ENCODE assay signal across 8 cellular contexts in genomic region chr19:36009220-36009619, GRCh38. TPM values are rescaled to one million over a fixed set of nuclear protein-coding genes. Genes with fewer than 3 reads are reported as not detected.
DNase-seq lines count a peak whose midpoint lies in the region; ATAC-seq, FAIRE-seq and TF ChIP-seq lines count a peak whose summit lies in the region.

No MANE protein-coding gene starts in this region.

- peak overlapping the region; percentile 89 for H3K4me3 Mint-ChIP-seq in Caco-2 (ENCODE audit: unreplicated experiment)

- H3K9me3 ChIP-seq in Caco-2: no peaks in the 10 kb centered on the region
- no peaks in the 10 kb centered on the region for H3K9me3 ChIP-seq in HepG2 (ENCODE audit: low read length)

- H3K9ac ChIP-seq in HepG2 (ENCODE audit: insufficient read depth, low read depth, low read length): no peak overlapping the region

- in situ Hi-C loops in HepG2 (cut with HindIII; ENCODE audit: extremely low pct_ligation_motif_present, low pct_unique_long_range_greater_than_20kb): no loop called here

- peaks cover 2% of the 10 kb centered on the region for H3K36me3 ChIP-seq in Caco-2 (ENCODE audit: control insufficient read depth, insufficient read depth, low read length)
- H3K36me3 ChIP-seq in HepG2 (replicated peaks in 1 of 2; ENCODE audit: control insufficient read depth in 1 of 2, insufficient read depth in 2 of 2, low read length in 2 of 2): peaks cover 0 to 4% of the 10 kb centered on the region in 2 experiments; a peak in 2 of 5 replicates

- H3K27ac ChIP-seq in VCaP (peak overlapping the region; percentile 97), HepG2 (ENCODE audit: extremely low read length, insufficient read depth, low read length) (peak overlapping the region; percentile 35)

- H4K20me1 ChIP-seq in HepG2 (ENCODE audit: insufficient read depth, low read length): no peaks in the 10 kb centered on the region

- BruUV-seq in Caco-2 (replicated peaks; lab: Mats Ljungman, UMichigan): no TSS peak
- no TSS peak for BruUV-seq in HepG2 (replicated peaks; lab: Mats Ljungman, UMichigan)

- no peaks in the 10 kb centered on the region for H3K27me3 Mint-ChIP-seq in Caco-2 (ENCODE audit: insufficient read depth, unreplicated experiment)

- no peak overlapping the region for H2AFZ ChIP-seq in HepG2 (ENCODE audit: low read length)

- no peak for TF ChIP-seq RAD21 in HepG2 (CRISPR knock-in tag; IDR thresholded peaks at IDR 0.05)

- TF ChIP-seq CTCF in Caco-2 (IDR thresholded peaks at IDR 0.05; ENCODE audit: insufficient read depth in 1 of 2, low read depth in 1 of 2, low read length in 1 of 2, severe bottlenecking in 1 of 2, unreplicated experiment in 1 of 2) (peak in 1 of 2 experiments; percentile 0), VCaP (conservative IDR thresholded peaks at IDR 0.05) (0 out of 2 replicates have a peak, but pooled peaks have one; percentile 20), HepG2 (CRISPR knock-in tag; IDR thresholded peaks at IDR 0.05) (no peak)

- H3K9me3 Mint-ChIP-seq in Caco-2 (ENCODE audit: unreplicated experiment): no peaks in the 10 kb centered on the region

- H3K79me2 ChIP-seq in HepG2 (ENCODE audit: insufficient read depth, low read length): peaks cover 9% of the 10 kb centered on the region

- no peak for ATAC-seq in HepG2
- ATAC-seq in HG03045 (IDR thresholded peaks at IDR 0.05; ENCODE audit: unreplicated experiment): no peak

- DNase-seq in Caco-2 (peak; percentile 65 to 75), NCI-H1092 (lab: John Stamatoyannopoulos, UW) (peak; percentile 20), dermis blood vessel endothelial cell (peak; percentile 76), HepG2 (ENCODE audit: low spot score) (no peak), NAMALWA (ENCODE audit: low spot score) (no peak)
- DNase-seq in stimulated activated CD8-positive, alpha-beta memory T cell treated with anti-CD3 and anti-CD28 coated beads, Interleukin-4, amount 100 ng/mL, for 24 hours (ENCODE audit: low read depth): peak; percentile 34

- H3K27ac Mint-ChIP-seq in Caco-2 (ENCODE audit: unreplicated experiment): peak overlapping the region; percentile 89

- intact Hi-C loops in Caco-2 (cut with micrococcal nuclease; ENCODE audit: unreplicated experiment): loop anchor here (2.0 kb wide), 1 partner anchor 14 kb away; the partner anchor contains the start of gene SDHAF1
- intact Hi-C loops in HepG2 (cut with micrococcal nuclease; ENCODE audit: unreplicated experiment): loop anchor here (2.0 kb wide), 1 partner anchor 34 kb away; no protein-coding TSS in a partner anchor

- TF ChIP-seq POLR2A in HepG2 (IDR thresholded peaks at IDR 0.05; ENCODE audit: insufficient read depth in 1 of 2, low read depth in 2 of 2, low read length in 2 of 2): no peak

- H3K4me1 ChIP-seq in Caco-2: peaks cover 5% of the 10 kb centered on the region; the same call in 1 of the 2 replicates
- H3K4me1 ChIP-seq in HepG2 (ENCODE audit: insufficient read depth, low read length): peaks cover 46% of the 10 kb centered on the region

- peak overlapping the region; percentile 75 for H3K4me3 ChIP-seq in Caco-2 (ENCODE audit: low read depth, low read length)
- H3K4me3 ChIP-seq in HepG2 (replicated peaks in 1 of 3; ENCODE audit: insufficient read depth in 1 of 3, low read depth in 2 of 3, low read length in 3 of 3): peak overlapping the region in 1 of 3 experiments; percentile 93; a peak in 2 of 6 replicates

- H3K27me3 ChIP-seq in Caco-2 (replicated peaks; ENCODE audit: control insufficient read depth, insufficient read depth, low read length): no peaks in the 10 kb centered on the region
- H3K27me3 ChIP-seq in HepG2 (ENCODE audit: control insufficient read depth in 1 of 2, insufficient read depth in 2 of 2, low read length in 2 of 2): no peaks in the 10 kb centered on the region; a peak in 1 of 5 replicates

- peaks cover 24% of the 10 kb centered on the region for H3K4me1 Mint-ChIP-seq in Caco-2 (ENCODE audit: low read depth, unreplicated experiment)

- TF ChIP-seq EP300 in HepG2 (IDR thresholded peaks at IDR 0.05; ENCODE audit: low read depth in 2 of 2, low read length in 2 of 2) (no peak), HepG2 (CRISPR knock-in tag; IDR thresholded peaks at IDR 0.05; ENCODE audit: borderline replicate concordance) (no peak)

- 95% methylated on average over 50 of the region's 50 CpGs for WGBS in HepG2 (ENCODE audit: low lambda C conversion rate)

- H3K36me3 Mint-ChIP-seq in Caco-2 (ENCODE audit: insufficient read depth, unreplicated experiment): peaks cover 30% of the 10 kb centered on the region

- FAIRE-seq in HepG2 (lab: Jason Lieb, UNC): no peak

- POLR2A ChIA-PET in Caco-2 (lab: Charles Lee): interaction anchor here (0.5 to 1.5 kb wide), 5 partner anchors 13 to 398 kb away, joined by 3 to 15 read pairs (median 7); partner anchors contain the start of genes POLR2I, SDHAF1 and THAP8
- POLR2A ChIA-PET in HepG2 (lab: Yijun Ruan, JAX): interaction anchor here (0.6 to 1.9 kb wide), 5 partner anchors 13 to 106 kb away, joined by 3 to 17 read pairs (median 7); partner anchors contain the start of genes POLR2I, TBCB and THAP8

- CTCF ChIA-PET in Caco-2 (lab: Charles Lee) (interaction anchor here (0.8 to 1.7 kb wide), 2 partner anchors 13 to 261 kb away, joined by 3 to 5 read pairs; partner anchors contain the start of gene LIN37), HepG2 (lab: Yijun Ruan, JAX; ENCODE audit: low intra/inter-chr PET ratio, low total read pairs) (no interaction called here)

- H3K4me2 ChIP-seq in HepG2 (ENCODE audit: low read depth, low read length): peak overlapping the region; percentile 99

RNA-seq across cellular contexts. Expression of gene SYNE4, which starts 0.6 kb away (rescaled TPM):
- total RNA-seq in Caco-2 (2022) (42.5 and 48.5 TPM in 2 replicates), dermis blood vessel endothelial cell (0.17 TPM in 1 of 2 replicates, not detected in the other), HepG2 (2016; rRNA removed; fragmentation: Illumina TruSeq; extraction: Trizol) (20.7 and 23.0 TPM in 2 replicates)
- total RNA-seq in HepG2 (2016; cell fraction: cytosol; rRNA removed; fragmentation: Illumina TruSeq; extraction: Trizol; ENCODE audit: low read depth): 11.5 TPM in 2 replicates
- 21.1 and 22.0 TPM in 2 replicates for total RNA-seq in HepG2 (2016; cell fraction: insoluble cytoplasmic fraction; rRNA removed; fragmentation: Illumina TruSeq; extraction: Trizol)
- 13.9 and 18.8 TPM in 2 replicates for total RNA-seq in HepG2 (2016; cell fraction: membrane; rRNA removed; fragmentation: Illumina TruSeq; extraction: Trizol)
- 13.2 and 14.2 TPM in 2 replicates for total RNA-seq in HepG2 (2016; cell fraction: nucleus; rRNA removed; fragmentation: Illumina TruSeq; extraction: Trizol)
- polyA plus RNA-seq in HepG2 (2011; rRNA removed): 13.7 and 19.9 TPM in 2 replicates
- polyA plus RNA-seq in HepG2 (2011; cell fraction: cytosol; rRNA removed): 10.9 and 15.9 TPM in 2 replicates
- polyA plus RNA-seq in HepG2 (2011; cell fraction: nucleus; rRNA removed): 19.7 and 29.4 TPM in 2 replicates
- polyA plus RNA-seq in HepG2 (2012): 10.9 and 11.0 TPM in 2 replicates
- polyA plus RNA-seq in HepG2 (2016; cell fraction: cytosol; fragmentation: Illumina TruSeq; extraction: Trizol; ENCODE audit: low read depth): 13.1 and 16.9 TPM in 2 replicates
- polyA plus RNA-seq in HepG2 (2016; cell fraction: insoluble cytoplasmic fraction; fragmentation: Illumina TruSeq; extraction: Trizol; ENCODE audit: low read depth): 22.3 and 24.9 TPM in 2 replicates
- polyA plus RNA-seq in HepG2 (2016; cell fraction: membrane; fragmentation: Illumina TruSeq; extraction: Trizol; ENCODE audit: low read depth): 15.1 and 18.4 TPM in 2 replicates
- 24.9 and 28.1 TPM in 2 replicates for polyA plus RNA-seq in HepG2 (2016; cell fraction: nucleus; fragmentation: Illumina TruSeq; extraction: Trizol; ENCODE audit: insufficient read depth, low read depth)
- polyA minus RNA-seq in HepG2 (2011; rRNA and poly(A)+ RNA removed; ENCODE audit: low replicate concordance): 0.28 and 15.7 TPM in 2 replicates
- 6.9 and 7.3 TPM in 2 replicates for polyA minus RNA-seq in HepG2 (2011; cell fraction: cytosol; rRNA and poly(A)+ RNA removed)
- polyA minus RNA-seq in HepG2 (2011; cell fraction: nucleus; rRNA and poly(A)+ RNA removed): 5.7 and 10.1 TPM in 2 replicates

RNA-seq across cellular contexts. Expression of gene ALKBH6, which starts 4.8 kb away (rescaled TPM):
- total RNA-seq in Caco-2 (2022): 29.4 and 30.8 TPM in 2 replicates
- total RNA-seq in dermis blood vessel endothelial cell: 12.3 and 15.3 TPM in 2 replicates
- 6.9 and 13.7 TPM in 2 replicates for total RNA-seq in HepG2 (2016; rRNA removed; fragmentation: Illumina TruSeq; extraction: Trizol)
- 5.2 and 5.9 TPM in 2 replicates for total RNA-seq in HepG2 (2016; cell fraction: cytosol; rRNA removed; fragmentation: Illumina TruSeq; extraction: Trizol; ENCODE audit: low read depth)
- total RNA-seq in HepG2 (2016; cell fraction: insoluble cytoplasmic fraction; rRNA removed; fragmentation: Illumina TruSeq; extraction: Trizol): 6.6 and 11.7 TPM in 2 replicates
- 5.3 and 5.4 TPM in 2 replicates for total RNA-seq in HepG2 (2016; cell fraction: membrane; rRNA removed; fragmentation: Illumina TruSeq; extraction: Trizol)
- 8.7 and 10.8 TPM in 2 replicates for total RNA-seq in HepG2 (2016; cell fraction: nucleus; rRNA removed; fragmentation: Illumina TruSeq; extraction: Trizol)
- 18.1 and 20.9 TPM in 2 replicates for polyA plus RNA-seq in HepG2 (2011; rRNA removed)
- polyA plus RNA-seq in HepG2 (2011; cell fraction: cytosol; rRNA removed): 13.5 and 16.8 TPM in 2 replicates
- polyA plus RNA-seq in HepG2 (2011; cell fraction: nucleus; rRNA removed): 61.3 and 62.3 TPM in 2 replicates
- 12.0 and 17.8 TPM in 2 replicates for polyA plus RNA-seq in HepG2 (2012)
- polyA plus RNA-seq in HepG2 (2016; cell fraction: cytosol; fragmentation: Illumina TruSeq; extraction: Trizol; ENCODE audit: low read depth): 4.2 and 4.7 TPM in 2 replicates
- 8.3 and 10.2 TPM in 2 replicates for polyA plus RNA-seq in HepG2 (2016; cell fraction: insoluble cytoplasmic fraction; fragmentation: Illumina TruSeq; extraction: Trizol; ENCODE audit: low read depth)
- polyA plus RNA-seq in HepG2 (2016; cell fraction: membrane; fragmentation: Illumina TruSeq; extraction: Trizol; ENCODE audit: low read depth): 4.5 and 5.6 TPM in 2 replicates
- polyA plus RNA-seq in HepG2 (2016; cell fraction: nucleus; fragmentation: Illumina TruSeq; extraction: Trizol; ENCODE audit: insufficient read depth, low read depth): 41.1 and 43.4 TPM in 2 replicates
- 7.3 and 9.7 TPM in 2 replicates for polyA minus RNA-seq in HepG2 (2011; rRNA and poly(A)+ RNA removed; ENCODE audit: low replicate concordance)
- 3.4 and 4.0 TPM in 2 replicates for polyA minus RNA-seq in HepG2 (2011; cell fraction: cytosol; rRNA and poly(A)+ RNA removed)
- polyA minus RNA-seq in HepG2 (2011; cell fraction: nucleus; rRNA and poly(A)+ RNA removed): 7.9 and 9.8 TPM in 2 replicates

RNA-seq across cellular contexts. Expression of gene SDHAF1, which starts 14.2 kb away (rescaled TPM):
- 26.2 and 28.1 TPM in 2 replicates for total RNA-seq in Caco-2 (2022)
- total RNA-seq in dermis blood vessel endothelial cell: 10.1 and 19.6 TPM in 2 replicates
- 21.0 and 22.8 TPM in 2 replicates for total RNA-seq in HepG2 (2016; rRNA removed; fragmentation: Illumina TruSeq; extraction: Trizol)
- 10.6 and 12.2 TPM in 2 replicates for total RNA-seq in HepG2 (2016; cell fraction: cytosol; rRNA removed; fragmentation: Illumina TruSeq; extraction: Trizol; ENCODE audit: low read depth)
- 20.9 and 21.2 TPM in 2 replicates for total RNA-seq in HepG2 (2016; cell fraction: insoluble cytoplasmic fraction; rRNA removed; fragmentation: Illumina TruSeq; extraction: Trizol)
- 21.9 and 24.8 TPM in 2 replicates for total RNA-seq in HepG2 (2016; cell fraction: membrane; rRNA removed; fragmentation: Illumina TruSeq; extraction: Trizol)
- 10.8 and 12.0 TPM in 2 replicates for total RNA-seq in HepG2 (2016; cell fraction: nucleus; rRNA removed; fragmentation: Illumina TruSeq; extraction: Trizol)
- polyA plus RNA-seq in HepG2 (2011; rRNA removed): 17.8 and 18.7 TPM in 2 replicates
- 24.1 and 32.9 TPM in 2 replicates for polyA plus RNA-seq in HepG2 (2011; cell fraction: cytosol; rRNA removed)
- 16.2 and 17.2 TPM in 2 replicates for polyA plus RNA-seq in HepG2 (2011; cell fraction: nucleus; rRNA removed)
- 11.8 and 14.9 TPM in 2 replicates for polyA plus RNA-seq in HepG2 (2012)
- polyA plus RNA-seq in HepG2 (2016; cell fraction: cytosol; fragmentation: Illumina TruSeq; extraction: Trizol; ENCODE audit: low read depth): 10.2 and 10.4 TPM in 2 replicates
- polyA plus RNA-seq in HepG2 (2016; cell fraction: insoluble cytoplasmic fraction; fragmentation: Illumina TruSeq; extraction: Trizol; ENCODE audit: low read depth): 24.9 and 26.1 TPM in 2 replicates
- 18.7 and 21.3 TPM in 2 replicates for polyA plus RNA-seq in HepG2 (2016; cell fraction: membrane; fragmentation: Illumina TruSeq; extraction: Trizol; ENCODE audit: low read depth)
- polyA plus RNA-seq in HepG2 (2016; cell fraction: nucleus; fragmentation: Illumina TruSeq; extraction: Trizol; ENCODE audit: insufficient read depth, low read depth): 17.9 and 19.2 TPM in 2 replicates
- polyA minus RNA-seq in HepG2 (2011; rRNA and poly(A)+ RNA removed; ENCODE audit: low replicate concordance): 6.1 and 13.8 TPM in 2 replicates
- polyA minus RNA-seq in HepG2 (2011; cell fraction: cytosol; rRNA and poly(A)+ RNA removed): 7.8 and 9.5 TPM in 2 replicates
- 7.1 and 8.1 TPM in 2 replicates for polyA minus RNA-seq in HepG2 (2011; cell fraction: nucleus; rRNA and poly(A)+ RNA removed)

RNA-seq across cellular contexts. Expression of gene CLIP3, which starts 23.5 kb away (rescaled TPM):
- 1.7 and 2.2 TPM in 2 replicates for total RNA-seq in Caco-2 (2022)
- 6.7 and 7.8 TPM in 2 replicates for total RNA-seq in dermis blood vessel endothelial cell
- 0.15 TPM in 1 of 2 replicates, not detected in the other for total RNA-seq in HepG2 (2016; rRNA removed; fragmentation: Illumina TruSeq; extraction: Trizol)
- not detected in 2 replicates for total RNA-seq in HepG2 (2016; cell fraction: cytosol; rRNA removed; fragmentation: Illumina TruSeq; extraction: Trizol; ENCODE audit: low read depth)
- total RNA-seq in HepG2 (2016; cell fraction: insoluble cytoplasmic fraction; rRNA removed; fragmentation: Illumina TruSeq; extraction: Trizol): 0.17 TPM in 1 of 2 replicates, not detected in the other
- not detected in 2 replicates for total RNA-seq in HepG2 (2016; cell fraction: membrane; rRNA removed; fragmentation: Illumina TruSeq; extraction: Trizol)
- total RNA-seq in HepG2 (2016; cell fraction: nucleus; rRNA removed; fragmentation: Illumina TruSeq; extraction: Trizol): 0.41 and 0.62 TPM in 2 replicates
- polyA plus RNA-seq in HepG2 (2011; rRNA removed): 1.1 and 1.2 TPM in 2 replicates
- 0.11 and 0.15 TPM in 2 replicates for polyA plus RNA-seq in HepG2 (2011; cell fraction: cytosol; rRNA removed)
- polyA plus RNA-seq in HepG2 (2011; cell fraction: nucleus; rRNA removed): 6.3 and 8.5 TPM in 2 replicates
- polyA plus RNA-seq in HepG2 (2012): 0.79 and 1.4 TPM in 2 replicates
- polyA plus RNA-seq in HepG2 (2016; cell fraction: cytosol; fragmentation: Illumina TruSeq; extraction: Trizol; ENCODE audit: low read depth): 0.10 and 0.11 TPM in 2 replicates
- polyA plus RNA-seq in HepG2 (2016; cell fraction: insoluble cytoplasmic fraction; fragmentation: Illumina TruSeq; extraction: Trizol; ENCODE audit: low read depth): 0.17 TPM in 1 of 2 replicates, not detected in the other
- 0.22 and 0.23 TPM in 2 replicates for polyA plus RNA-seq in HepG2 (2016; cell fraction: membrane; fragmentation: Illumina TruSeq; extraction: Trizol; ENCODE audit: low read depth)
- polyA plus RNA-seq in HepG2 (2016; cell fraction: nucleus; fragmentation: Illumina TruSeq; extraction: Trizol; ENCODE audit: insufficient read depth, low read depth): 2.1 and 2.5 TPM in 2 replicates
- 0.21 and 0.28 TPM in 2 replicates for polyA minus RNA-seq in HepG2 (2011; rRNA and poly(A)+ RNA removed; ENCODE audit: low replicate concordance)
- polyA minus RNA-seq in HepG2 (2011; cell fraction: cytosol; rRNA and poly(A)+ RNA removed): not detected in 2 replicates
- 0.90 and 1.4 TPM in 2 replicates for polyA minus RNA-seq in HepG2 (2011; cell fraction: nucleus; rRNA and poly(A)+ RNA removed)

RNA-seq across cellular contexts. Expression of gene THAP8, which starts 44.9 kb away (rescaled TPM):
- total RNA-seq in Caco-2 (2022) (7.6 and 8.8 TPM in 2 replicates), dermis blood vessel endothelial cell (1.6 and 2.6 TPM in 2 replicates), HepG2 (2016; rRNA removed; fragmentation: Illumina TruSeq; extraction: Trizol) (1.4 and 1.7 TPM in 2 replicates)
- 1.3 and 2.0 TPM in 2 replicates for total RNA-seq in HepG2 (2016; cell fraction: cytosol; rRNA removed; fragmentation: Illumina TruSeq; extraction: Trizol; ENCODE audit: low read depth)
- total RNA-seq in HepG2 (2016; cell fraction: insoluble cytoplasmic fraction; rRNA removed; fragmentation: Illumina TruSeq; extraction: Trizol): 1.2 and 2.0 TPM in 2 replicates
- total RNA-seq in HepG2 (2016; cell fraction: membrane; rRNA removed; fragmentation: Illumina TruSeq; extraction: Trizol): 1.3 and 2.8 TPM in 2 replicates
- total RNA-seq in HepG2 (2016; cell fraction: nucleus; rRNA removed; fragmentation: Illumina TruSeq; extraction: Trizol): 0.53 and 1.2 TPM in 2 replicates
- polyA plus RNA-seq in HepG2 (2011; rRNA removed): 3.7 and 4.0 TPM in 2 replicates
- polyA plus RNA-seq in HepG2 (2011; cell fraction: cytosol; rRNA removed): 2.7 and 4.3 TPM in 2 replicates
- 6.3 and 9.2 TPM in 2 replicates for polyA plus RNA-seq in HepG2 (2011; cell fraction: nucleus; rRNA removed)
- polyA plus RNA-seq in HepG2 (2012): 2.2 and 2.3 TPM in 2 replicates
- 1.6 and 2.2 TPM in 2 replicates for polyA plus RNA-seq in HepG2 (2016; cell fraction: cytosol; fragmentation: Illumina TruSeq; extraction: Trizol; ENCODE audit: low read depth)
- polyA plus RNA-seq in HepG2 (2016; cell fraction: insoluble cytoplasmic fraction; fragmentation: Illumina TruSeq; extraction: Trizol; ENCODE audit: low read depth): 2.9 and 3.0 TPM in 2 replicates
- 1.9 and 2.3 TPM in 2 replicates for polyA plus RNA-seq in HepG2 (2016; cell fraction: membrane; fragmentation: Illumina TruSeq; extraction: Trizol; ENCODE audit: low read depth)
- 2.2 and 4.0 TPM in 2 replicates for polyA plus RNA-seq in HepG2 (2016; cell fraction: nucleus; fragmentation: Illumina TruSeq; extraction: Trizol; ENCODE audit: insufficient read depth, low read depth)
- polyA minus RNA-seq in HepG2 (2011; rRNA and poly(A)+ RNA removed; ENCODE audit: low replicate concordance): 0.72 and 5.2 TPM in 2 replicates
- 2.3 and 2.6 TPM in 2 replicates for polyA minus RNA-seq in HepG2 (2011; cell fraction: cytosol; rRNA and poly(A)+ RNA removed)
- polyA minus RNA-seq in HepG2 (2011; cell fraction: nucleus; rRNA and poly(A)+ RNA removed): 2.9 and 3.5 TPM in 2 replicates

Comparison
In these comparisons a context has a peak if more than half of its experiments do, and no peak if none do; other contexts are left out.
1. DNase-seq: peak in Caco-2 (2 of 2), NCI-H1092 (single experiment), dermis blood vessel endothelial cell (single experiment) and stimulated activated CD8-positive, alpha-beta memory T cell treated with anti-CD3 and anti-CD28 coated beads, Interleukin-4, amount 100 ng/mL, for 24 hours (single experiment); none in HepG2 (single experiment) and NAMALWA (single experiment).
2. RNA of gene SYNE4, which starts 0.6 kb away (total RNA-seq): 42.5 to 48.5 TPM in Caco-2 and 11.5 to 23.0 TPM in HepG2; 0.17 TPM in dermis blood vessel endothelial cell; every median in the first group is over 10 times any median in the second.